23 cellular contexts compared by ENCODE assay signal in genomic region chrX:134929813-134930212, GRCh38. TPM values are rescaled to one million over a fixed set of nuclear protein-coding genes. Genes with fewer than 3 reads are reported as not detected.
DNase-seq lines count a peak whose midpoint lies in the region; ATAC-seq lines count a peak whose summit lies in the region.
"Had no signal": no experiment of that assay in that cellular context is flagged by ENCODE, and none has a peak within 500 bp of the region (broad histone marks: within the 10 kb centered on the region; RNA-seq: fewer than 3 reads in every experiment).

No MANE protein-coding gene starts in this region.

- POLR2A ChIA-PET in activated CD4-positive, alpha-beta memory T cell treated with anti-CD3 and anti-CD28 coated beads, Interleukin-2, amount 10 ng/mL, durations not matched to agents 7 days and 5 days (lab: Charles Lee), result interaction anchor here (0.8 to 1.7 kb wide), 3 partner anchors 8 to 123 kb away, joined by 3 to 7 read pairs (median 3); partner anchors contain the start of gene RTL8A

- peak; percentile 50 to 57 for ATAC-seq in activated T-cell treated with anti-CD3 and anti-CD28 coated beads, Interleukin-2, amount 50 U/mL, for 4 hours
- peak; percentile 88 to 92 for ATAC-seq in natural killer cell treated with Interleukin-12 subunit alpha and Interleukin-12 subunit beta and Interleukin-15 and Interleukin-18, amount 100 ng/mL, for 72 hours
- ATAC-seq in GM19035 (IDR thresholded peaks at IDR 0.05; ENCODE audit: unreplicated experiment), result no peak
- ATAC-seq: SK-N-SH treated with all-trans-retinoic acid at 6 μM for 48 hours; stimulated activated memory B cell treated with anti-CD40 and anti-IgM and Interleukin-4, amounts not matched to agents 10 μg/mL and 1 μg/mL and 100 μg/mL, for 72 hours had no signal

- DNase-seq in activated T-cell treated with anti-CD3 and anti-CD28 coated beads, Interleukin-2, amount 50 U/mL, for 4 hours, result no peak
- DNase-seq in activated T-cell treated with anti-CD3 and anti-CD28 coated beads, Interleukin-2, amount 50 U/mL, for 1 hour, result no peak
- peak; percentile 66 for DNase-seq in activated CD4-positive, alpha-beta memory T cell treated with anti-CD3 and anti-CD28 coated beads, Interleukin-2, amount 10 ng/mL, durations not matched to agents 7 days and 5 days
- no peak for DNase-seq in natural killer cell treated with Interleukin-12 subunit alpha and Interleukin-12 subunit beta and Interleukin-15 and Interleukin-18, amount 100 ng/mL, for 72 hours (ENCODE audit: low spot score)
- no peak for DNase-seq in NCI-H2081 (lab: John Stamatoyannopoulos, UW)
- DNase-seq in AG20443 (ENCODE audit: low spot score), result no peak
- DNase-seq: COR-L47; GF-D8; H9; mesenchymal stem cell; MG63; NCI-H2081 treated with DMSO at 0.1 percent for 48 hours; NCI-H345; stimulated activated CD4-positive, alpha-beta T cell treated with anti-CD3 and anti-CD28 coated beads, Interleukin-2, amount 100 ng/mL, for 48 hours had no signal

- no peak overlapping the region for H3K27ac Mint-ChIP-seq in activated CD4-positive, alpha-beta memory T cell treated with anti-CD3 and anti-CD28 coated beads, Interleukin-2, amount 10 ng/mL, durations not matched to agents 7 days and 5 days
- H3K27ac Mint-ChIP-seq in natural killer cell treated with Interleukin-12 subunit alpha and Interleukin-12 subunit beta and Interleukin-15 and Interleukin-18, amount 100 ng/mL, for 72 hours, result no peak overlapping the region
- H3K27ac Mint-ChIP-seq: H9; IgD-negative memory B cell; neural progenitor cell; stimulated activated memory B cell treated with anti-CD40 and anti-IgM and Interleukin-4, amounts not matched to agents 10 μg/mL and 1 μg/mL and 100 μg/mL, for 72 hours had no signal

- peaks cover 3% of the 10 kb centered on the region for H3K27me3 Mint-ChIP-seq in activated T-cell treated with anti-CD3 and anti-CD28 coated beads, Interleukin-2, amount 50 U/mL, for 4 hours (ENCODE audit: low read depth)
- no peaks in the 10 kb centered on the region for H3K27me3 Mint-ChIP-seq in activated CD4-positive, alpha-beta memory T cell treated with anti-CD3 and anti-CD28 coated beads, Interleukin-2, amount 10 ng/mL, durations not matched to agents 7 days and 5 days
- peaks cover 7 to 9% of the 10 kb centered on the region in 2 donors for H3K27me3 Mint-ChIP-seq in natural killer cell treated with Interleukin-12 subunit alpha and Interleukin-12 subunit beta and Interleukin-15 and Interleukin-18, amount 100 ng/mL, for 72 hours
- H3K27me3 Mint-ChIP-seq: stimulated activated memory B cell treated with anti-CD40 and anti-IgM and Interleukin-4, amounts not matched to agents 10 μg/mL and 1 μg/mL and 100 μg/mL, for 72 hours had no signal

- peak overlapping the region; percentile 36 for H3K27ac ChIP-seq in KOPT-K1 (ENCODE audit: low read depth, low read length, poor library complexity, severe bottlenecking)
- H3K27ac ChIP-seq: BLaER1 treated with 17β-estradiol and CSF1 and Interleukin-3, amounts not matched to agents 10 nM and 100 nM; neural progenitor cell; right atrium auricular region; VCaP had no signal

- H3K36me3 Mint-ChIP-seq in activated T-cell treated with anti-CD3 and anti-CD28 coated beads, Interleukin-2, amount 50 U/mL, for 4 hours (ENCODE audit: insufficient read depth), result no peaks in the 10 kb centered on the region
- peaks cover 10% of the 10 kb centered on the region for H3K36me3 Mint-ChIP-seq in activated CD4-positive, alpha-beta memory T cell treated with anti-CD3 and anti-CD28 coated beads, Interleukin-2, amount 10 ng/mL, durations not matched to agents 7 days and 5 days (ENCODE audit: low read depth)
- no peaks in the 10 kb centered on the region for H3K36me3 Mint-ChIP-seq in natural killer cell treated with Interleukin-12 subunit alpha and Interleukin-12 subunit beta and Interleukin-15 and Interleukin-18, amount 100 ng/mL, for 72 hours
- H3K36me3 Mint-ChIP-seq: IgD-negative memory B cell; neural progenitor cell; stimulated activated memory B cell treated with anti-CD40 and anti-IgM and Interleukin-4, amounts not matched to agents 10 μg/mL and 1 μg/mL and 100 μg/mL, for 72 hours had no signal

- H3K9me3 ChIP-seq in KOPT-K1 (ENCODE audit: insufficient read depth, low read length, poor library complexity, severe bottlenecking), result no peaks in the 10 kb centered on the region
- H3K9me3 ChIP-seq: MG63, right atrium auricular region had no signal

- no peaks in the 10 kb centered on the region for H3K4me1 Mint-ChIP-seq in activated T-cell treated with anti-CD3 and anti-CD28 coated beads, Interleukin-2, amount 50 U/mL, for 4 hours (ENCODE audit: low read depth)
- H3K4me1 Mint-ChIP-seq in activated CD4-positive, alpha-beta memory T cell treated with anti-CD3 and anti-CD28 coated beads, Interleukin-2, amount 10 ng/mL, durations not matched to agents 7 days and 5 days, result peaks cover 7% of the 10 kb centered on the region
- no peaks in the 10 kb centered on the region for H3K4me1 Mint-ChIP-seq in natural killer cell treated with Interleukin-12 subunit alpha and Interleukin-12 subunit beta and Interleukin-15 and Interleukin-18, amount 100 ng/mL, for 72 hours (ENCODE audit: low read depth in 2 of 2)
- H3K4me1 Mint-ChIP-seq: H9; IgD-negative memory B cell; stimulated activated memory B cell treated with anti-CD40 and anti-IgM and Interleukin-4, amounts not matched to agents 10 μg/mL and 1 μg/mL and 100 μg/mL, for 72 hours had no signal

- no peaks in the 10 kb centered on the region for H3K36me3 ChIP-seq in KOPT-K1 (ENCODE audit: insufficient read depth, low read length)
- H3K36me3 ChIP-seq: BLaER1 treated with 17β-estradiol and CSF1 and Interleukin-3, amounts not matched to agents 10 nM and 100 nM; MG63; neural progenitor cell; right atrium auricular region had no signal

- no peaks in the 10 kb centered on the region for H3K9me3 Mint-ChIP-seq in activated T-cell treated with anti-CD3 and anti-CD28 coated beads, Interleukin-2, amount 50 U/mL, for 4 hours
- H3K9me3 Mint-ChIP-seq in activated CD4-positive, alpha-beta memory T cell treated with anti-CD3 and anti-CD28 coated beads, Interleukin-2, amount 10 ng/mL, durations not matched to agents 7 days and 5 days, result no peaks in the 10 kb centered on the region
- no peaks in the 10 kb centered on the region for H3K9me3 Mint-ChIP-seq in natural killer cell treated with Interleukin-12 subunit alpha and Interleukin-12 subunit beta and Interleukin-15 and Interleukin-18, amount 100 ng/mL, for 72 hours
- H3K9me3 Mint-ChIP-seq: stimulated activated memory B cell treated with anti-CD40 and anti-IgM and Interleukin-4, amounts not matched to agents 10 μg/mL and 1 μg/mL and 100 μg/mL, for 72 hours had no signal

- CTCF ChIA-PET in activated CD4-positive, alpha-beta memory T cell treated with anti-CD3 and anti-CD28 coated beads, Interleukin-2, amount 10 ng/mL, durations not matched to agents 7 days and 5 days (lab: Charles Lee), result interaction anchor here (1.1 to 1.7 kb wide), 2 partner anchors 35 to 446 kb away, joined by 3 to 5 read pairs; no protein-coding TSS in a partner anchor

- H3K4me3 Mint-ChIP-seq in activated T-cell treated with anti-CD3 and anti-CD28 coated beads, Interleukin-2, amount 50 U/mL, for 4 hours, result no peak overlapping the region
- no peak overlapping the region for H3K4me3 Mint-ChIP-seq in activated CD4-positive, alpha-beta memory T cell treated with anti-CD3 and anti-CD28 coated beads, Interleukin-2, amount 10 ng/mL, durations not matched to agents 7 days and 5 days
- H3K4me3 Mint-ChIP-seq in natural killer cell treated with Interleukin-12 subunit alpha and Interleukin-12 subunit beta and Interleukin-15 and Interleukin-18, amount 100 ng/mL, for 72 hours, result no peak overlapping the region
- H3K4me3 Mint-ChIP-seq: H9; IgD-negative memory B cell; neural progenitor cell; stimulated activated memory B cell treated with anti-CD40 and anti-IgM and Interleukin-4, amounts not matched to agents 10 μg/mL and 1 μg/mL and 100 μg/mL, for 72 hours had no signal

RNA-seq across cellular contexts. Expression of gene MOSPD1, which starts 14.8 kb away (rescaled TPM):
- total RNA-seq in activated T-cell treated with anti-CD3 and anti-CD28 coated beads, Interleukin-2, amount 50 U/mL, for 4 hours, result 10 to 100 TPM; 18.6 to 20.3 (median 19.4) TPM
- total RNA-seq in activated CD4-positive, alpha-beta memory T cell treated with anti-CD3 and anti-CD28 coated beads, Interleukin-2, amount 10 ng/mL, durations not matched to agents 7 days and 5 days, result 10 to 100 TPM; 14.2 to 17.1 TPM
- 10 to 100 TPM; 15.6 to 16.4 TPM for total RNA-seq in natural killer cell treated with Interleukin-12 subunit alpha and Interleukin-12 subunit beta and Interleukin-15 and Interleukin-18, amount 100 ng/mL, for 72 hours
